1 cellular context compared by ENCODE assay signal in genomic region chr5:17314907-17315471, GRCh38.
A peak's percentile ranks its signal among the peaks of the same experiment; 100 is the strongest.
TF ChIP-seq lines count a peak whose summit lies in the region.

No MANE protein-coding gene starts in this region.

TF ChIP-seq in HEK293, 187 proteins besides CTCF, POLR2A, EP300 and RAD21 (continued from another document and continues in another):
- peak; percentile 10; the same call in 1 of the 2 replicates for TF ChIP-seq ZNF362 (tag by site-specific recombination; IDR thresholded peaks at IDR 0.05)
- TF ChIP-seq ZNF157 (tag by site-specific recombination; IDR thresholded peaks at IDR 0.05): no peak
- TF ChIP-seq MZF1 (tag by site-specific recombination; IDR thresholded peaks at IDR 0.05; ENCODE audit: borderline replicate concordance): no peak; the same call in 1 of the 2 replicates
- TF ChIP-seq ZNF175 (tag by site-specific recombination; IDR thresholded peaks at IDR 0.05): no peak
- TF ChIP-seq OVOL3 (tag by site-specific recombination; IDR thresholded peaks at IDR 0.05): peak; percentile 91
- TF ChIP-seq ZNF10 (tag by site-specific recombination; IDR thresholded peaks at IDR 0.05): peak; percentile 70; the same call in 1 of the 2 replicates
- TF ChIP-seq ZNF391 (tag by site-specific recombination; IDR thresholded peaks at IDR 0.05; ENCODE audit: borderline replicate concordance, low read depth): peak; percentile 42; the same call in 1 of the 2 replicates
- no peak for TF ChIP-seq ZNF513 (tag by site-specific recombination; IDR thresholded peaks at IDR 0.05)
- peak; percentile 92 for TF ChIP-seq WT1 (tag by site-specific recombination; IDR thresholded peaks at IDR 0.05)
- TF ChIP-seq ZNF549 (tag by site-specific recombination; IDR thresholded peaks at IDR 0.05): no peak
- TF ChIP-seq HIC1 (tag by site-specific recombination; IDR thresholded peaks at IDR 0.05): peak; percentile 53; the same call in 1 of the 2 replicates
- TF ChIP-seq ZNF518A (tag by site-specific recombination; conservative IDR thresholded peaks at IDR 0.05; ENCODE audit: low read depth): peak; percentile 40; the same call in 1 of the 2 replicates
- no peak for TF ChIP-seq EGR2 (tag by site-specific recombination; IDR thresholded peaks at IDR 0.05; ENCODE audit: low read depth)
- 0 out of 2 replicates have a peak, but pooled peaks have one; percentile 32 for TF ChIP-seq ZNF488 (tag by site-specific recombination; IDR thresholded peaks at IDR 0.05)
- no peak for TF ChIP-seq ZNF670 (tag by site-specific recombination; IDR thresholded peaks at IDR 0.05; ENCODE audit: low read depth)
- no peak for TF ChIP-seq ZNF433 (tag by site-specific recombination; IDR thresholded peaks at IDR 0.05; ENCODE audit: low read depth)
- peak; percentile 51 for TF ChIP-seq SP3 (tag by site-specific recombination; IDR thresholded peaks at IDR 0.05)
- peak; percentile 80 for TF ChIP-seq KLF17 (tag by site-specific recombination; IDR thresholded peaks at IDR 0.05)
- no peak for TF ChIP-seq ZNF140 (tag by site-specific recombination; IDR thresholded peaks at IDR 0.05)
- TF ChIP-seq GLIS2 (tag by site-specific recombination; IDR thresholded peaks at IDR 0.05): 0 out of 2 replicates have a peak, but pooled peaks have one; percentile 18
- no peak for TF ChIP-seq ZNF214 (tag by site-specific recombination; IDR thresholded peaks at IDR 0.05; ENCODE audit: borderline replicate concordance)
- no peak for TF ChIP-seq ZNF148 (tag by site-specific recombination; IDR thresholded peaks at IDR 0.05; ENCODE audit: borderline replicate concordance)
- no peak for TF ChIP-seq ZNF658 (tag by site-specific recombination; IDR thresholded peaks at IDR 0.05)
- peak; percentile 73 for TF ChIP-seq SCRT1 (tag by site-specific recombination; IDR thresholded peaks at IDR 0.05; ENCODE audit: borderline replicate concordance)
- no peak for TF ChIP-seq ZNF266 (tag by site-specific recombination; IDR thresholded peaks at IDR 0.05; ENCODE audit: low read depth)
- peak; percentile 73; the same call in 1 of the 2 replicates for TF ChIP-seq ZNF184 (tag by site-specific recombination; IDR thresholded peaks at IDR 0.05)
- no peak for TF ChIP-seq ZBTB48 (tag by site-specific recombination; IDR thresholded peaks at IDR 0.05)
- TF ChIP-seq RBAK (tag by site-specific recombination; IDR thresholded peaks at IDR 0.05): no peak
- TF ChIP-seq ZNF624 (tag by site-specific recombination; IDR thresholded peaks at IDR 0.05): no peak
- no peak for TF ChIP-seq ZNF776 (tag by site-specific recombination; IDR thresholded peaks at IDR 0.05; ENCODE audit: borderline replicate concordance)
- no peak for TF ChIP-seq KLF16 (tag by site-specific recombination; IDR thresholded peaks at IDR 0.05)
- peak; percentile 99 for TF ChIP-seq FEZF1 (tag by site-specific recombination; IDR thresholded peaks at IDR 0.05)
- TF ChIP-seq ZNF121 (tag by site-specific recombination; IDR thresholded peaks at IDR 0.05): no peak
- TF ChIP-seq KLF9 (tag by site-specific recombination; IDR thresholded peaks at IDR 0.05; ENCODE audit: low read depth): no peak
- TF ChIP-seq ZNF2 (tag by site-specific recombination; IDR thresholded peaks at IDR 0.05): peak; percentile 70
- peak; percentile 85 for TF ChIP-seq TSHZ1 (tag by site-specific recombination; IDR thresholded peaks at IDR 0.05; ENCODE audit: borderline replicate concordance)
- TF ChIP-seq SALL2 (tag by site-specific recombination; IDR thresholded peaks at IDR 0.05; ENCODE audit: borderline replicate concordance): no peak
- no peak for TF ChIP-seq ZNF280C (tag by site-specific recombination; IDR thresholded peaks at IDR 0.05)
- TF ChIP-seq YY1 (tag by site-specific recombination; IDR thresholded peaks at IDR 0.05): no peak
- 0 out of 2 replicates have a peak, but pooled peaks have one; percentile 15 for TF ChIP-seq ZNF501 (tag by site-specific recombination; IDR thresholded peaks at IDR 0.05)
- no peak for TF ChIP-seq ZNF777 (tag by site-specific recombination; IDR thresholded peaks at IDR 0.05; ENCODE audit: borderline replicate concordance)
